1 cellular context compared by ENCODE assay signal in the genomic region with DNA sequence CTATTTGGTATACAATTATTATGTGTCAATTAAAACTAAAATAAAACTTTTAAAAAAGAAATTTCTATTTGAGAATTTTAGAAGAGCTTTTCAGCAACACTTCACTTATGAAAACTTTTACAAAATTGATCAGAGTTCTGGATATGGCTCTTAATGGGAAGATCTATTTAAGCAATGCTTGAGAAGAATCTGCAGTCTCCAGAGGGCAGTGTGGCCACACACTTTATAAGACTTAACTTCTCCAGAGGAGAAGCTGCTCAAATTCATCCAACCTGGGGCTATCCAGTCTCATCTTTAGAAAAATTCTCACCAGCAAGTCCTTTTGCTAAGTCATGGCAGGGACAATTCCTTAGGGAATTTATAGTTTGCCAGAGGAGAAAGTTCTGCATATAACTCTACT.
TF ChIP-seq lines count a peak whose summit lies in the region.

No MANE protein-coding gene starts in this region.

TF ChIP-seq in endothelial cell of umbilical vein, 7 proteins besides CTCF, POLR2A, EP300 and RAD21:
- TF ChIP-seq EZH2 (IDR thresholded peaks at IDR 0.05; ENCODE audit: borderline replicate concordance, low read depth, low read length, severe bottlenecking) (no peak), GATA2 (IDR thresholded peaks at IDR 0.05; ENCODE audit: insufficient read depth, insufficient read length, low read depth, low read length) (no peak), MYC (IDR thresholded peaks at IDR 0.05; ENCODE audit: low read depth, low read length) (no peak), JUN (IDR thresholded peaks at IDR 0.05; ENCODE audit: borderline replicate concordance, insufficient read depth, insufficient read length, low read depth) (no peak), FOS (IDR thresholded peaks at IDR 0.05; ENCODE audit: borderline replicate concordance, insufficient read depth, low read length) (no peak), POLR2AphosphoS5 (IDR thresholded peaks at IDR 0.05; ENCODE audit: insufficient read depth, low read depth, low read length) (no peak)
- TF ChIP-seq, protein P1, sequence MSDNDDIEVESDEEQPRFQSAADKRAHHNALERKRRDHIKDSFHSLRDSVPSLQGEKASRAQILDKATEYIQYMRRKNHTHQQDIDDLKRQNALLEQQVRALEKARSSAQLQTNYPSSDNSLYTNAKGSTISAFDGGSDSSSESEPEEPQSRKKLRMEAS (IDR thresholded peaks at IDR 0.05; ENCODE audit: insufficient read depth, insufficient read length) = no peak
